In the genomic region with DNA sequence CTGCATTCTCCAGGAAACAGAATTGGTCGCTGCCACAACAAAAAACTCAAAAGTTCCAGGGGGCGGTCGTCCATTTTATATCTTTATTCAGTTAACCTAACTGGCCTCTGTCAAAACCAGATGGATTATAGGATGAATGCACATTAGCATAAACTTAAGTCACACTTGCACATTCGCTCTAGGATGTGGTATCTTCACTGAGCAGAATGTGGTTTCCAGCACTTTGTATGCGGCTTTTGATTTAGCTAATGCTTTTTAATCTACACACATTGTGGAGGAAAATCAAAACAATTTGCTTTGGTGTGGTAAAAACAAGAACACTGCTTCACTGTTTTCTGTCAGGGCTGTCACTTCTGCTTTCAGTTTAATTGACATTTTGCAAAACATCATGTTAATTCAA, we compare ENCODE assay signal across 19 cellular contexts. TPM values are rescaled to one million over a fixed set of nuclear protein-coding genes. Genes with fewer than 3 reads are reported as not detected.
DNase-seq lines count a peak whose midpoint lies in the region; ATAC-seq and TF ChIP-seq lines count a peak whose summit lies in the region.
"Had no signal": no experiment of that assay in that cellular context is flagged by ENCODE, and none has a peak within 500 bp of the region (broad histone marks: within the 10 kb centered on the region; RNA-seq: fewer than 3 reads in every experiment).

No MANE protein-coding gene starts in this region.

- H3K4me1 ChIP-seq in BLaER1 = peaks cover 18% of the 10 kb centered on the region
- H3K4me1 ChIP-seq: colonic mucosa, stomach, vagina had no signal

- H3K27me3 ChIP-seq in BLaER1 = no peaks in the 10 kb centered on the region
- no peaks in the 10 kb centered on the region for H3K27me3 ChIP-seq in CD4-positive, alpha-beta T cell (ENCODE audit: control insufficient read depth, insufficient read depth, low read length)
- H3K27me3 ChIP-seq: colonic mucosa, stomach, vagina had no signal

- intact Hi-C loops in CD4-positive, alpha-beta T cell (cut with DNase I, micrococcal nuclease) = loop anchor here in 1 of 2 experiments (1.0 kb wide), 1 partner anchor 22 kb away; no protein-coding TSS in a partner anchor

- no peaks in the 10 kb centered on the region for H3K9me3 ChIP-seq in BLaER1
- no peaks in the 10 kb centered on the region for H3K9me3 ChIP-seq in CD4-positive, alpha-beta T cell (ENCODE audit: control insufficient read depth, low read length)
- H3K9me3 ChIP-seq: colonic mucosa, stomach, vagina had no signal

- no peaks in the 10 kb centered on the region for H3K36me3 ChIP-seq in BLaER1
- H3K36me3 ChIP-seq: colonic mucosa, stomach, vagina had no signal

- no peak overlapping the region for H3K27ac ChIP-seq in BLaER1
- H3K27ac ChIP-seq in CD4-positive, alpha-beta T cell (ENCODE audit: low read depth, low read length) = no peak overlapping the region
- H3K27ac ChIP-seq: colonic mucosa, stomach, vagina had no signal

- peak overlapping the region; percentile 55 for H3K4me3 Mint-ChIP-seq in CD4-positive, alpha-beta T cell
- H3K4me3 Mint-ChIP-seq in T-helper 2 cell treated with Interferon-gamma antibody and Interleukin-4, amounts not matched to agents 5 μg/mL and 100 μg/mL, for 36 hours = no peak overlapping the region
- no peak overlapping the region for H3K4me3 Mint-ChIP-seq in central memory CD8-positive, alpha-beta T cell
- H3K4me3 Mint-ChIP-seq: B cell had no signal

- peak overlapping the region; percentile 47 for H3K4me2 ChIP-seq in BLaER1

- no peaks in the 10 kb centered on the region for H3K27me3 Mint-ChIP-seq in CD4-positive, alpha-beta T cell
- H3K27me3 Mint-ChIP-seq in T-helper 2 cell treated with Interferon-gamma antibody and Interleukin-4, amounts not matched to agents 5 μg/mL and 100 μg/mL, for 36 hours (ENCODE audit: low read depth) = peaks cover 58% of the 10 kb centered on the region
- H3K27me3 Mint-ChIP-seq in central memory CD8-positive, alpha-beta T cell = peaks cover 39% of the 10 kb centered on the region
- H3K27me3 Mint-ChIP-seq: B cell had no signal

- H4K20me1 ChIP-seq in BLaER1 = peaks cover 22% of the 10 kb centered on the region; the same call in 1 of the 2 replicates

- no peaks in the 10 kb centered on the region for H3K9me3 Mint-ChIP-seq in CD4-positive, alpha-beta T cell
- no peaks in the 10 kb centered on the region for H3K9me3 Mint-ChIP-seq in T-helper 2 cell treated with Interferon-gamma antibody and Interleukin-4, amounts not matched to agents 5 μg/mL and 100 μg/mL, for 36 hours
- H3K9me3 Mint-ChIP-seq in central memory CD8-positive, alpha-beta T cell = no peaks in the 10 kb centered on the region

- H3K4me3 ChIP-seq in BLaER1 = no peak overlapping the region
- H3K4me3 ChIP-seq: colonic mucosa, stomach, vagina had no signal

- H3K27ac Mint-ChIP-seq in CD4-positive, alpha-beta T cell = peak overlapping the region; percentile 57
- no peak overlapping the region for H3K27ac Mint-ChIP-seq in T-helper 2 cell treated with Interferon-gamma antibody and Interleukin-4, amounts not matched to agents 5 μg/mL and 100 μg/mL, for 36 hours
- no peak overlapping the region for H3K27ac Mint-ChIP-seq in central memory CD8-positive, alpha-beta T cell (ENCODE audit: low read depth)
- H3K27ac Mint-ChIP-seq: B cell had no signal

- H3K4me1 Mint-ChIP-seq in CD4-positive, alpha-beta T cell (ENCODE audit: low read depth) = peaks cover 67% of the 10 kb centered on the region
- peaks cover 21% of the 10 kb centered on the region for H3K4me1 Mint-ChIP-seq in T-helper 2 cell treated with Interferon-gamma antibody and Interleukin-4, amounts not matched to agents 5 μg/mL and 100 μg/mL, for 36 hours (ENCODE audit: low read depth)
- peaks cover 21% of the 10 kb centered on the region for H3K4me1 Mint-ChIP-seq in central memory CD8-positive, alpha-beta T cell

- ATAC-seq in CD4-positive, alpha-beta T cell (ENCODE audit: poor library complexity) = peak; percentile 92
- ATAC-seq in central memory CD8-positive, alpha-beta T cell (replicated peaks; ENCODE audit: extremely low read depth, poor library complexity, severe bottlenecking) = peak; percentile 95
- no peak for ATAC-seq in GM19397 (IDR thresholded peaks at IDR 0.05; ENCODE audit: unreplicated experiment)

- CTCF ChIA-PET in CD4-positive, alpha-beta T cell (lab: Charles Lee) = no interaction called here

- H3K36me3 Mint-ChIP-seq in CD4-positive, alpha-beta T cell (ENCODE audit: low read depth) = no peaks in the 10 kb centered on the region
- peaks cover 4% of the 10 kb centered on the region for H3K36me3 Mint-ChIP-seq in T-helper 2 cell treated with Interferon-gamma antibody and Interleukin-4, amounts not matched to agents 5 μg/mL and 100 μg/mL, for 36 hours (ENCODE audit: low read depth)
- no peaks in the 10 kb centered on the region for H3K36me3 Mint-ChIP-seq in central memory CD8-positive, alpha-beta T cell (ENCODE audit: insufficient read depth)

- peak in 7 of 10 experiments; percentile 0 to 64 (median 16) for DNase-seq in CD4-positive, alpha-beta T cell
- peak; percentile 43 for DNase-seq in T-helper 2 cell treated with Interferon-gamma antibody and Interleukin-4, amounts not matched to agents 5 μg/mL and 100 μg/mL, for 36 hours (ENCODE audit: low spot score)
- peak in 1 of 2 donors; percentile 63 for DNase-seq in central memory CD8-positive, alpha-beta T cell (ENCODE audit: low spot score in 2 of 2)
- DNase-seq in NCI-H748 (lab: John Stamatoyannopoulos, UW; ENCODE audit: unreplicated experiment) = no peak
- DNase-seq in NCI-H345 treated with DMSO at 0.1 percent for 48 hours (lab: John Stamatoyannopoulos, UW; ENCODE audit: unreplicated experiment) = no peak
- DNase-seq: anterior cingulate cortex, colonic mucosa, H7, mesendoderm, MM.1S, NCI-H187, NCI-H526 treated with DMSO at 0.1 percent for 48 hours, RPMI8226, stomach had no signal

- no peak overlapping the region for H3K9ac ChIP-seq in BLaER1

- POLR2A ChIA-PET in CD4-positive, alpha-beta T cell (lab: Charles Lee) = interaction anchor here (0.6 to 2.0 kb wide), 3 partner anchors 14 to 563 kb away, joined by 6 to 15 read pairs (median 6); partner anchors contain the start of gene SMIM10L1

- TF ChIP-seq CTCF in CD4-positive, alpha-beta T cell (IDR thresholded peaks at IDR 0.05) = no peak

RNA-seq across cellular contexts. Expression of gene TAS2R50, which starts 4.5 kb away (rescaled TPM):
- total RNA-seq in CD4-positive, alpha-beta T cell = under 1 TPM; 0.36 to 0.67 TPM
- total RNA-seq: epithelial cell of proximal tubule had no signal

RNA-seq across cellular contexts. Expression of gene TAS2R20, which starts 15.9 kb away (rescaled TPM):
- total RNA-seq in CD4-positive, alpha-beta T cell = 1 to 10 TPM in 1 of 2 experiments, under 1 TPM in 1; 0.75 to 1.0 TPM

RNA-seq across cellular contexts. Expression of gene TAS2R19, which starts 40.2 kb away (rescaled TPM):
- 1 to 10 TPM in 1 of 2 experiments, under 1 TPM in 1; 0.71 to 1.2 TPM for total RNA-seq in CD4-positive, alpha-beta T cell
- total RNA-seq: epithelial cell of proximal tubule had no signal

RNA-seq across cellular contexts. Expression of gene TAS2R14, which starts 43.2 kb away (rescaled TPM):
- total RNA-seq in CD4-positive, alpha-beta T cell = 1 to 10 TPM in 1 of 2 experiments, under 1 TPM in 1; 0.91 to 1.1 TPM

RNA-seq across cellular contexts. Expression of gene TAS2R31, which starts 49.0 kb away (rescaled TPM):
- total RNA-seq in CD4-positive, alpha-beta T cell = 1 to 10 TPM; 1.7 to 1.9 TPM
- total RNA-seq: epithelial cell of proximal tubule had no signal

Comparison
In these comparisons a context has a peak if more than half of its experiments do, and no peak if none do; other contexts are left out.
1. DNase-seq: peak in CD4-positive, alpha-beta T cell (7 of 10) and T-helper 2 cell treated with Interferon-gamma antibody and Interleukin-4, amounts not matched to agents 5 μg/mL and 100 μg/mL, for 36 hours (single experiment); none in NCI-H748 (single experiment) and NCI-H345 treated with DMSO at 0.1 percent for 48 hours (single experiment).